1 cellular context compared by ENCODE assay signal in the genomic region with DNA sequence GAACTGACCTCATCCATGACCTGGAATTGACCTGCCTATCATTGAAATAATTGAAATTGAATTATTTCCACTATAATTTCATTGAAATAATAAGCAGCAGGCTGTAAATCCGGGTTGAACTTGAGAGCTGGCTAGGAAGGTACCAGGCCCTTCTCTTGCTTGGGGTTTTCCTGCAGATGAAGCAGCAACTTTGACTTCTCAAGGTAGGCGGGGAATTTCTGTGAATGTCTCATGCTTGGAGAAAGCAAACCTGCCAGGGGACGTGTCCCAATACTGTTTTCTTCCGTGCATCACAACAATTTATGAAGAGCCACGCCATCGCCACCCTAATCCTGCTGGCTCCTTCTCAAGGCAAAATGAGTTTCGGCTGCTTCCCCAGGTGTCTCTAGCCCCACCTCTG.
TF ChIP-seq lines count a peak whose summit lies in the region.

No MANE protein-coding gene starts in this region.

TF ChIP-seq in H1, 55 proteins besides CTCF, POLR2A, EP300 and RAD21 (continued from another document):
- TF ChIP-seq, protein P1, sequence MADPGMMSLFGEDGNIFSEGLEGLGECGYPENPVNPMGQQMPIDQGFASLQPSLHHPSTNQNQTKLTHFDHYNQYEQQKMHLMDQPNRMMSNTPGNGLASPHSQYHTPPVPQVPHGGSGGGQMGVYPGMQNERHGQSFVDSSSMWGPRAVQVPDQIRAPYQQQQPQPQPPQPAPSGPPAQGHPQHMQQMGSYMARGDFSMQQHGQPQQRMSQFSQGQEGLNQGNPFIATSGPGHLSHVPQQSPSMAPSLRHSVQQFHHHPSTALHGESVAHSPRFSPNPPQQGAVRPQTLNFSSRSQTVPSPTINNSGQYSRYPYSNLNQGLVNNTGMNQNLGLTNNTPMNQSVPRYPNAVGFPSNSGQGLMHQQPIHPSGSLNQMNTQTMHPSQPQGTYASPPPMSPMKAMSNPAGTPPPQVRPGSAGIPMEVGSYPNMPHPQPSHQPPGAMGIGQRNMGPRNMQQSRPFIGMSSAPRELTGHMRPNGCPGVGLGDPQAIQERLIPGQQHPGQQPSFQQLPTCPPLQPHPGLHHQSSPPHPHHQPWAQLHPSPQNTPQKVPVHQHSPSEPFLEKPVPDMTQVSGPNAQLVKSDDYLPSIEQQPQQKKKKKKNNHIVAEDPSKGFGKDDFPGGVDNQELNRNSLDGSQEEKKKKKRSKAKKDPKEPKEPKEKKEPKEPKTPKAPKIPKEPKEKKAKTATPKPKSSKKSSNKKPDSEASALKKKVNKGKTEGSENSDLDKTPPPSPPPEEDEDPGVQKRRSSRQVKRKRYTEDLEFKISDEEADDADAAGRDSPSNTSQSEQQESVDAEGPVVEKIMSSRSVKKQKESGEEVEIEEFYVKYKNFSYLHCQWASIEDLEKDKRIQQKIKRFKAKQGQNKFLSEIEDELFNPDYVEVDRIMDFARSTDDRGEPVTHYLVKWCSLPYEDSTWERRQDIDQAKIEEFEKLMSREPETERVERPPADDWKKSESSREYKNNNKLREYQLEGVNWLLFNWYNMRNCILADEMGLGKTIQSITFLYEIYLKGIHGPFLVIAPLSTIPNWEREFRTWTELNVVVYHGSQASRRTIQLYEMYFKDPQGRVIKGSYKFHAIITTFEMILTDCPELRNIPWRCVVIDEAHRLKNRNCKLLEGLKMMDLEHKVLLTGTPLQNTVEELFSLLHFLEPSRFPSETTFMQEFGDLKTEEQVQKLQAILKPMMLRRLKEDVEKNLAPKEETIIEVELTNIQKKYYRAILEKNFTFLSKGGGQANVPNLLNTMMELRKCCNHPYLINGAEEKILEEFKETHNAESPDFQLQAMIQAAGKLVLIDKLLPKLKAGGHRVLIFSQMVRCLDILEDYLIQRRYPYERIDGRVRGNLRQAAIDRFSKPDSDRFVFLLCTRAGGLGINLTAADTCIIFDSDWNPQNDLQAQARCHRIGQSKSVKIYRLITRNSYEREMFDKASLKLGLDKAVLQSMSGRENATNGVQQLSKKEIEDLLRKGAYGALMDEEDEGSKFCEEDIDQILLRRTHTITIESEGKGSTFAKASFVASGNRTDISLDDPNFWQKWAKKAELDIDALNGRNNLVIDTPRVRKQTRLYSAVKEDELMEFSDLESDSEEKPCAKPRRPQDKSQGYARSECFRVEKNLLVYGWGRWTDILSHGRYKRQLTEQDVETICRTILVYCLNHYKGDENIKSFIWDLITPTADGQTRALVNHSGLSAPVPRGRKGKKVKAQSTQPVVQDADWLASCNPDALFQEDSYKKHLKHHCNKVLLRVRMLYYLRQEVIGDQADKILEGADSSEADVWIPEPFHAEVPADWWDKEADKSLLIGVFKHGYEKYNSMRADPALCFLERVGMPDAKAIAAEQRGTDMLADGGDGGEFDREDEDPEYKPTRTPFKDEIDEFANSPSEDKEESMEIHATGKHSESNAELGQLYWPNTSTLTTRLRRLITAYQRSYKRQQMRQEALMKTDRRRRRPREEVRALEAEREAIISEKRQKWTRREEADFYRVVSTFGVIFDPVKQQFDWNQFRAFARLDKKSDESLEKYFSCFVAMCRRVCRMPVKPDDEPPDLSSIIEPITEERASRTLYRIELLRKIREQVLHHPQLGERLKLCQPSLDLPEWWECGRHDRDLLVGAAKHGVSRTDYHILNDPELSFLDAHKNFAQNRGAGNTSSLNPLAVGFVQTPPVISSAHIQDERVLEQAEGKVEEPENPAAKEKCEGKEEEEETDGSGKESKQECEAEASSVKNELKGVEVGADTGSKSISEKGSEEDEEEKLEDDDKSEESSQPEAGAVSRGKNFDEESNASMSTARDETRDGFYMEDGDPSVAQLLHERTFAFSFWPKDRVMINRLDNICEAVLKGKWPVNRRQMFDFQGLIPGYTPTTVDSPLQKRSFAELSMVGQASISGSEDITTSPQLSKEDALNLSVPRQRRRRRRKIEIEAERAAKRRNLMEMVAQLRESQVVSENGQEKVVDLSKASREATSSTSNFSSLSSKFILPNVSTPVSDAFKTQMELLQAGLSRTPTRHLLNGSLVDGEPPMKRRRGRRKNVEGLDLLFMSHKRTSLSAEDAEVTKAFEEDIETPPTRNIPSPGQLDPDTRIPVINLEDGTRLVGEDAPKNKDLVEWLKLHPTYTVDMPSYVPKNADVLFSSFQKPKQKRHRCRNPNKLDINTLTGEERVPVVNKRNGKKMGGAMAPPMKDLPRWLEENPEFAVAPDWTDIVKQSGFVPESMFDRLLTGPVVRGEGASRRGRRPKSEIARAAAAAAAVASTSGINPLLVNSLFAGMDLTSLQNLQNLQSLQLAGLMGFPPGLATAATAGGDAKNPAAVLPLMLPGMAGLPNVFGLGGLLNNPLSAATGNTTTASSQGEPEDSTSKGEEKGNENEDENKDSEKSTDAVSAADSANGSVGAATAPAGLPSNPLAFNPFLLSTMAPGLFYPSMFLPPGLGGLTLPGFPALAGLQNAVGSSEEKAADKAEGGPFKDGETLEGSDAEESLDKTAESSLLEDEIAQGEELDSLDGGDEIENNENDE (IDR thresholded peaks at IDR 0.05; ENCODE audit: insufficient replicate concordance, low read length): no peak
- no peak for TF ChIP-seq ZNF274 (IDR thresholded peaks at IDR 0.05; ENCODE audit: borderline replicate concordance, extremely low read depth, low read length)
- no peak for TF ChIP-seq SRF (IDR thresholded peaks at IDR 0.05; ENCODE audit: low read depth, low read length)
- no peak for TF ChIP-seq SP1 (IDR thresholded peaks at IDR 0.05; ENCODE audit: low read depth, low read length)
- TF ChIP-seq YY1 (IDR thresholded peaks at IDR 0.05; ENCODE audit: low read depth, low read length): no peak
- no peak for TF ChIP-seq SIRT6 (IDR thresholded peaks at IDR 0.05; ENCODE audit: low read length)
- TF ChIP-seq, protein P2, sequence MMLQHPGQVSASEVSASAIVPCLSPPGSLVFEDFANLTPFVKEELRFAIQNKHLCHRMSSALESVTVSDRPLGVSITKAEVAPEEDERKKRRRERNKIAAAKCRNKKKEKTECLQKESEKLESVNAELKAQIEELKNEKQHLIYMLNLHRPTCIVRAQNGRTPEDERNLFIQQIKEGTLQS (IDR thresholded peaks at IDR 0.05; ENCODE audit: insufficient read depth, low read depth, low read length): no peak
- no peak for TF ChIP-seq CTBP2 (IDR thresholded peaks at IDR 0.05; ENCODE audit: borderline replicate concordance, insufficient read depth, insufficient read length, low read length)
- TF ChIP-seq CBX8 (IDR thresholded peaks at IDR 0.05; ENCODE audit: borderline replicate concordance, low read depth, low read length): no peak
- TF ChIP-seq BCL11A (IDR thresholded peaks at IDR 0.05; ENCODE audit: low read depth in 2 of 2, low read length in 2 of 2): no peak
- TF ChIP-seq CREB1 (IDR thresholded peaks at IDR 0.05): no peak
- no peak for TF ChIP-seq GTF2F1 (IDR thresholded peaks at IDR 0.05; ENCODE audit: borderline replicate concordance, low read depth, low read length)
- no peak for TF ChIP-seq POLR2AphosphoS5 (IDR thresholded peaks at IDR 0.05; ENCODE audit: low read depth, low read length)
- TF ChIP-seq, protein P3, sequence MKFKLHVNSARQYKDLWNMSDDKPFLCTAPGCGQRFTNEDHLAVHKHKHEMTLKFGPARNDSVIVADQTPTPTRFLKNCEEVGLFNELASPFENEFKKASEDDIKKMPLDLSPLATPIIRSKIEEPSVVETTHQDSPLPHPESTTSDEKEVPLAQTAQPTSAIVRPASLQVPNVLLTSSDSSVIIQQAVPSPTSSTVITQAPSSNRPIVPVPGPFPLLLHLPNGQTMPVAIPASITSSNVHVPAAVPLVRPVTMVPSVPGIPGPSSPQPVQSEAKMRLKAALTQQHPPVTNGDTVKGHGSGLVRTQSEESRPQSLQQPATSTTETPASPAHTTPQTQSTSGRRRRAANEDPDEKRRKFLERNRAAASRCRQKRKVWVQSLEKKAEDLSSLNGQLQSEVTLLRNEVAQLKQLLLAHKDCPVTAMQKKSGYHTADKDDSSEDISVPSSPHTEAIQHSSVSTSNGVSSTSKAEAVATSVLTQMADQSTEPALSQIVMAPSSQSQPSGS (IDR thresholded peaks at IDR 0.05; ENCODE audit: low read length): no peak
- TF ChIP-seq TBP (IDR thresholded peaks at IDR 0.05; ENCODE audit: low read depth, low read length): no peak
- no peak for TF ChIP-seq TAF1 (IDR thresholded peaks at IDR 0.05; ENCODE audit: low read depth, low read length)
- TF ChIP-seq SP4 (IDR thresholded peaks at IDR 0.05; ENCODE audit: low read length): no peak
TF ChIP-seq in H1: peak in this region for 0.
